ENCODE assay signal across 1 cellular context in the genomic region with DNA sequence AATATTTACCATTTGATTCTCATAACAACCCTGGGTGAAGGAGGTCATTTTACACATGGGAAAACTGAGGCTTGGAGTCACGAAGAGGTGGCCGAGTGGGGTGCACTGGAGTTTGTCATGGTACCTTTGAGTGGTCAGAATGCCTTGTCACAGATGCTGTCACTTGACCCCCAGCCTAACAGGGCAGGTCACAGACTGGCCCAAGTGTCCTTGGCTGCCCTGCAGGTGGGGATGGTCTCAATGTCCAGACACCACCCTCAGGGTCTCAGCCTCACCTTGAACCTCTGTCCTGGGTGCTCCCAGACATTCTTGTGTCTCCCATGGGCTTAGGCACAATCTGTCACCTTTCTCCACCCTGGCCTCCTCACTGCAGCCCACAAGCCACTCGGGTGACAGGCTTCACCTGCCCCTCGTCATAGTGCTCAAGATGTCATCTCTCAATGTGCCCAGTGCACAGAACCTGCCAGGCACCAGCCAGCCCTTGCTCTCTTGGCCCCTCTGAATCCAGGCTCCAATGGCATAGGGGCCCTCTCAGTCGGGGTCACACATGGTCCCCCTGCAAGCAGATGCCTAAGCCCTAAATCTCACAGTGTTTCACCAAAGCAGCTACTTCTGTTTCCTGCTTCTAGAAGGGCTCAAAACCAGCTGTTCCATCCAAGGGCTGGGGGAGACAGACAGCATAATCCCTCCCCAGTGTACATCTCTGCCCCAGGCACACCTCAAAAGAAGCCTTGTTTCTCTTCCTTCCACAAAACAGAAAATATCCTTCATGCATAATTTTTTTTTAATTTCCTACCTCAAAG.
TF ChIP-seq lines count a peak whose summit lies in the region.

No MANE protein-coding gene starts in this region.

TF ChIP-seq in HepG2, 621 proteins besides CTCF, POLR2A, EP300 and RAD21:
- TF ChIP-seq DMAP1 (CRISPR knock-in tag; IDR thresholded peaks at IDR 0.05) (no peak), CREB1 (IDR thresholded peaks at IDR 0.05) (0 out of 2 replicates have a peak, but pooled peaks have one; percentile 13), CREB1 (CRISPR knock-in tag; IDR thresholded peaks at IDR 0.05) (no peak), HOXA5 (CRISPR knock-in tag; IDR thresholded peaks at IDR 0.05) (no peak)
